In genomic region chr14:58166005-58166983, GRCh38 we compare ENCODE assay signal across 9 cellular contexts. TPM values are rescaled to one million over a fixed set of nuclear protein-coding genes. Genes with fewer than 3 reads are reported as not detected.
A peak's percentile ranks its signal among the peaks of the same experiment; 100 is the strongest.
DNase-seq lines count a peak whose midpoint lies in the region; ATAC-seq, FAIRE-seq and TF ChIP-seq lines count a peak whose summit lies in the region.
"Had no signal": no experiment of that assay in that cellular context is flagged by ENCODE, and none has a peak within 500 bp of the region (broad histone marks: within the 10 kb centered on the region; RNA-seq: fewer than 3 reads in every experiment).

No MANE protein-coding gene starts in this region.

- DNase-seq in DMS 273 treated with DMSO at 0.1 percent for 48 hours (lab: John Stamatoyannopoulos, UW) (peak; percentile 16), HFFc6 (peak; percentile 77), NCI-H2227 treated with DMSO at 0.1 percent for 48 hours (lab: John Stamatoyannopoulos, UW) (peak; percentile 61), WTC11 (ENCODE audit: low spot score) (peak; percentile 92), mammary epithelial cell (peak; percentile 56), kidney (peak; percentile 90)
- peak; percentile 71 for DNase-seq in stimulated activated CD4-positive, alpha-beta T cell treated with anti-CD3 and anti-CD28 coated beads, Interleukin-1b, Interleukin-23, amount 100 ng/mL, for 48 hours

- H3K79me2 ChIP-seq in mammary epithelial cell (ENCODE audit: insufficient read depth, low read length) = no peaks in the 10 kb centered on the region

- H3K27me3 Mint-ChIP-seq in HFFc6 (ENCODE audit: insufficient read depth) (peaks cover 6% of the 10 kb centered on the region), WTC11 (ENCODE audit: low read depth) (no peaks in the 10 kb centered on the region)

- dilution Hi-C loops in mammary epithelial cell (cut with HindIII; ENCODE audit: low sequenced_read_pairs) = no loop called here

- 32% methylated on average over 9 of the region's 10 CpGs for WGBS in mammary epithelial cell (ENCODE audit: low coverage, missing lambda C conversion rate)

- H3K36me3 ChIP-seq in mammary epithelial cell (ENCODE audit: insufficient read depth, low read length) (no peaks in the 10 kb centered on the region), kidney (ENCODE audit: control insufficient read depth in 1 of 2, insufficient read depth in 2 of 2, low read length in 2 of 2) (no peaks in the 10 kb centered on the region)

- H3K36me3 Mint-ChIP-seq in HFFc6 (ENCODE audit: low read depth) = no peaks in the 10 kb centered on the region
- H3K36me3 Mint-ChIP-seq in WTC11 = no peaks in the 10 kb centered on the region
- H3K36me3 Mint-ChIP-seq: activated naive CD4-positive, alpha-beta T cell treated with anti-CD3 and anti-CD28 coated beads, Interleukin-2, amount 50 U/mL, for 24 hours had no signal

- H2AFZ ChIP-seq in mammary epithelial cell (ENCODE audit: low read depth, low read length) = peak overlapping the region; percentile 41

- BruUV-seq in mammary epithelial cell (replicated peaks; lab: Mats Ljungman, UMichigan) = no TSS peak

- peak; percentile 97 for TF ChIP-seq CTCF in HFFc6 (IDR thresholded peaks at IDR 0.05)
- TF ChIP-seq CTCF in WTC11 (IDR thresholded peaks at IDR 0.05) = peak; percentile 85
- TF ChIP-seq CTCF in mammary epithelial cell (conservative IDR thresholded peaks at IDR 0.05 in 1 of 2, IDR thresholded peaks at IDR 0.05 in 1 of 2; ENCODE audit: extremely low read depth in 1 of 2, insufficient read depth in 1 of 2, low read depth in 1 of 2, low read length in 2 of 2) = peak; percentile 90 to 97
- TF ChIP-seq CTCF in kidney (IDR thresholded peaks at IDR 0.05; ENCODE audit: borderline replicate concordance, extremely low read depth, insufficient read depth) = peak; percentile 81

- in situ Hi-C loops in mammary epithelial cell (cut with MboI; ENCODE audit: low sequenced_read_pairs in 2 of 2) = no loop called here

- no peak for FAIRE-seq in kidney (lab: Jason Lieb, UNC)

- peak; percentile 73 for ATAC-seq in WTC11
- ATAC-seq in HG03025 (IDR thresholded peaks at IDR 0.05; ENCODE audit: low FRiP score, unreplicated experiment) = no peak

- H3K9ac ChIP-seq in mammary epithelial cell (ENCODE audit: insufficient read depth, low read length) (no peak overlapping the region), kidney (ENCODE audit: low read length in 2 of 2) (no peak overlapping the region)

- no peaks in the 10 kb centered on the region for H4K20me1 ChIP-seq in mammary epithelial cell (ENCODE audit: insufficient read depth, low read length)

- H3K4me3 ChIP-seq in mammary epithelial cell (replicated peaks in 1 of 3; ENCODE audit: insufficient read depth in 1 of 3, low read depth in 2 of 3, low read length in 3 of 3) (no peak overlapping the region), kidney (ENCODE audit: low read length in 2 of 2) (no peak overlapping the region)

- CTCF ChIA-PET in WTC11 (lab: Charles Lee) (interaction anchor here (0.7 to 1.3 kb wide), 5 partner anchors 14 to 61 kb away, joined by 3 to 12 read pairs (median 3); partner anchors contain the start of gene ARMH4), mammary epithelial cell (lab: Charles Lee; ENCODE audit: low non-redundant PET) (interaction anchor here (0.7 kb wide), 1 partner anchor 59 kb away, joined by 3 read pairs; no protein-coding TSS in a partner anchor)

- H3K9me3 Mint-ChIP-seq in HFFc6 = no peaks in the 10 kb centered on the region
- H3K9me3 Mint-ChIP-seq in WTC11 = peaks cover 2% of the 10 kb centered on the region; the same call in 1 of the 2 replicates
- H3K9me3 Mint-ChIP-seq: activated naive CD4-positive, alpha-beta T cell treated with anti-CD3 and anti-CD28 coated beads, Interleukin-2, amount 50 U/mL, for 24 hours had no signal

- H3K4me3 Mint-ChIP-seq in HFFc6 (peak overlapping the region; percentile 41), WTC11 (no peak overlapping the region)
- H3K4me3 Mint-ChIP-seq: activated naive CD4-positive, alpha-beta T cell treated with anti-CD3 and anti-CD28 coated beads, Interleukin-2, amount 50 U/mL, for 24 hours had no signal

- peaks cover 32% of the 10 kb centered on the region for H3K4me1 Mint-ChIP-seq in HFFc6 (ENCODE audit: low read depth)
- peaks cover 13% of the 10 kb centered on the region for H3K4me1 Mint-ChIP-seq in WTC11

- no peaks in the 10 kb centered on the region for H3K27me3 ChIP-seq in mammary epithelial cell (ENCODE audit: insufficient read depth, low read length)

- H3K9me3 ChIP-seq in mammary epithelial cell (replicated peaks; ENCODE audit: insufficient read depth, low read length) = no peaks in the 10 kb centered on the region
- no peaks in the 10 kb centered on the region for H3K9me3 ChIP-seq in kidney (ENCODE audit: control insufficient read depth in 1 of 2, low read length in 2 of 2)

- no peak overlapping the region for H3K4me2 ChIP-seq in mammary epithelial cell (ENCODE audit: insufficient read depth, low read depth, low read length)

- intact Hi-C loops in mammary epithelial cell (cut with micrococcal nuclease) = loop anchor here (1.0 kb wide), 1 partner anchor 58 kb away; no protein-coding TSS in a partner anchor
- intact Hi-C loops in kidney (cut with DNase I) = no loop called here

- POLR2A ChIA-PET in WTC11 (lab: Charles Lee) = no interaction called here

- H3K27ac ChIP-seq in mammary epithelial cell (ENCODE audit: insufficient read depth, low read depth, low read length) = no peak overlapping the region
- H3K27ac ChIP-seq in kidney (ENCODE audit: low read depth in 2 of 2, low read length in 2 of 2) = no peak overlapping the region

- H3K27ac Mint-ChIP-seq in HFFc6 = peak overlapping the region; percentile 57
- H3K27ac Mint-ChIP-seq in WTC11 = no peak overlapping the region
- H3K27ac Mint-ChIP-seq: activated naive CD4-positive, alpha-beta T cell treated with anti-CD3 and anti-CD28 coated beads, Interleukin-2, amount 50 U/mL, for 24 hours had no signal

- H3K4me1 ChIP-seq in mammary epithelial cell (ENCODE audit: insufficient read depth, low read length) (peaks cover 15% of the 10 kb centered on the region), kidney (ENCODE audit: control insufficient read depth in 1 of 2, insufficient read depth in 1 of 2, low read depth in 1 of 2, low read length in 2 of 2) (peaks cover 0 to 2% of the 10 kb centered on the region in 2 donors)

TF ChIP-seq in WTC11, 78 proteins besides CTCF, POLR2A, EP300 and RAD21 (continues in another document):
- TF ChIP-seq ZBTB21 (CRISPR knock-in tag; IDR thresholded peaks at IDR 0.05; ENCODE audit: borderline replicate concordance) = no peak
- no peak for TF ChIP-seq ZSCAN18 (CRISPR knock-in tag; IDR thresholded peaks at IDR 0.05)
- no peak for TF ChIP-seq FOXK1 (CRISPR knock-in tag; IDR thresholded peaks at IDR 0.05)
- TF ChIP-seq CREM (CRISPR knock-in tag; IDR thresholded peaks at IDR 0.05) = no peak
- TF ChIP-seq RORB (CRISPR knock-in tag; IDR thresholded peaks at IDR 0.05) = no peak
- no peak for TF ChIP-seq AFF4 (CRISPR knock-in tag; IDR thresholded peaks at IDR 0.05; ENCODE audit: borderline replicate concordance)

RNA-seq across cellular contexts. Expression of gene ARMH4, which starts 14.3 kb away (rescaled TPM):
- 1 to 10 TPM; 2.6 to 6.5 (median 3.7) TPM for total RNA-seq in HFFc6 (2021; fragmentation: NEBNext Ultra II Directional; extraction: Animal tissue kit (Norgen Biotek cat#: 25700))
- 11.8 to 12.2 TPM (median 12.1 TPM) in 3 replicates for total RNA-seq in WTC11 (2021)
- total RNA-seq in mammary epithelial cell = 1 to 10 TPM; 1.5 to 3.3 TPM
- polyA plus RNA-seq in mammary epithelial cell = 0.46 TPM
- 13.6 TPM for polyA minus RNA-seq in mammary epithelial cell
- 4.9 TPM for total RNA-seq in kidney
- polyA plus RNA-seq in kidney (ENCODE audit: insufficient read depth, low read depth, low replicate concordance) = 14.2 TPM

RNA-seq across cellular contexts. Expression of gene ACTR10, which starts 33.7 kb away (rescaled TPM):
- 10 to 100 TPM; 79.0 to 89.0 (median 85.5) TPM for total RNA-seq in HFFc6 (2021; fragmentation: NEBNext Ultra II Directional; extraction: Animal tissue kit (Norgen Biotek cat#: 25700))
- total RNA-seq in WTC11 (2021) (30.9 to 35.5 TPM (median 32.5 TPM) in 3 replicates), mammary epithelial cell (10 to 100 TPM; 62.5 to 67.9 TPM), kidney (68.1 TPM)
- polyA plus RNA-seq in mammary epithelial cell (44.5 TPM), kidney (ENCODE audit: insufficient read depth, low read depth, low replicate concordance) (96.6 TPM)
- polyA minus RNA-seq in mammary epithelial cell = 13.7 TPM

Comparison
In these comparisons a context has a peak if more than half of its experiments do, and no peak if none do; other contexts are left out.
1. DNase-seq: peak in every context shown above with its lines; median percentile 92 in WTC11; 90 in kidney; 77 in HFFc6; 71 in stimulated activated CD4-positive, alpha-beta T cell treated with anti-CD3 and anti-CD28 coated beads, Interleukin-1b, Interleukin-23, amount 100 ng/mL, for 48 hours; 61 in NCI-H2227 treated with DMSO at 0.1 percent for 48 hours; 56 in mammary epithelial cell; 16 in DMS 273 treated with DMSO at 0.1 percent for 48 hours.